ENCODE assay signal across 1 cellular context in the genomic region with DNA sequence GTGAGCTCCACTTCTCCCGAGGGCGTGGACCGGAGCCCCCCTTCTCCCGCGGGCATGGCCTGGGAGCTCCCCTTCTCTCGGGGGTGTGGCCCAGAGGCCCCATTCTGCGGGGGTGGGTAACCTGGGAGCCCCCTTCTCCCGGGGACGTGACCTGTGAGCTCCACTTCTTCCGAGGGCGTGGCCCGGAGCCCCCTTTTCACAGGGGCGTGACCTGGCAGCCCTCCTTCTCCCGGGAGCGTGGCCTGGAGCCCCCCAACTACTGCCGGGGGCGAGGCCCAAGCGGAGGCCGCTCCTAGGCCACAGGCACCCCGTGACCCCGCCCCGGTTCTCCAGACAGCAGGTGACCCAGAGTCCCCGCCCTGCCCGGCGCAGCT.
A peak's percentile ranks its signal among the peaks of the same experiment; 100 is the strongest.
TF ChIP-seq lines count a peak whose summit lies in the region.

No MANE protein-coding gene starts in this region.

TF ChIP-seq in HepG2, 621 proteins besides CTCF, POLR2A, EP300 and RAD21 (continued from another document):
- TF ChIP-seq, protein P1, sequence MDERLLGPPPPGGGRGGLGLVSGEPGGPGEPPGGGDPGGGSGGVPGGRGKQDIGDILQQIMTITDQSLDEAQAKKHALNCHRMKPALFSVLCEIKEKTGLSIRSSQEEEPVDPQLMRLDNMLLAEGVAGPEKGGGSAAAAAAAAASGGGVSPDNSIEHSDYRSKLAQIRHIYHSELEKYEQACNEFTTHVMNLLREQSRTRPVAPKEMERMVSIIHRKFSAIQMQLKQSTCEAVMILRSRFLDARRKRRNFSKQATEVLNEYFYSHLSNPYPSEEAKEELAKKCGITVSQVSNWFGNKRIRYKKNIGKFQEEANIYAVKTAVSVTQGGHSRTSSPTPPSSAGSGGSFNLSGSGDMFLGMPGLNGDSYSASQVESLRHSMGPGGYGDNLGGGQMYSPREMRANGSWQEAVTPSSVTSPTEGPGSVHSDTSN (CRISPR knock-in tag; IDR thresholded peaks at IDR 0.05): no peak
- TF ChIP-seq ZNF292 (CRISPR knock-in tag; IDR thresholded peaks at IDR 0.05; ENCODE audit: borderline replicate concordance, low read depth) (no peak), KLF12 (CRISPR knock-in tag; IDR thresholded peaks at IDR 0.05; ENCODE audit: borderline replicate concordance) (no peak), ZNF678 (CRISPR knock-in tag; IDR thresholded peaks at IDR 0.05) (no peak), GABPB1 (CRISPR knock-in tag; IDR thresholded peaks at IDR 0.05) (no peak), POLR2AphosphoS5 (IDR thresholded peaks at IDR 0.05; ENCODE audit: low read depth, low read length) (no peak), ZNF446 (CRISPR knock-in tag; IDR thresholded peaks at IDR 0.05) (0 out of 2 replicates have a peak, but pooled peaks have one; percentile 60), ZNF768 (CRISPR knock-in tag; IDR thresholded peaks at IDR 0.05) (no peak; the same call in 1 of the 2 replicates), MAZ (IDR thresholded peaks at IDR 0.05; ENCODE audit: borderline replicate concordance, low read depth, low read length) (no peak), MAZ (CRISPR knock-in tag; IDR thresholded peaks at IDR 0.05; ENCODE audit: low read depth) (no peak)
